In genomic region chr2:223947711-223948205, GRCh38 we compare ENCODE assay signal across 12 cellular contexts. TPM values are rescaled to one million over a fixed set of nuclear protein-coding genes. Genes with fewer than 3 reads are reported as not detected.
DNase-seq lines count a peak whose midpoint lies in the region; ATAC-seq and TF ChIP-seq lines count a peak whose summit lies in the region.
"Had no signal": no experiment of that assay in that cellular context is flagged by ENCODE, and none has a peak within 500 bp of the region (broad histone marks: within the 10 kb centered on the region; RNA-seq: fewer than 3 reads in every experiment).

No MANE protein-coding gene starts in this region.

- H2BK5ac ChIP-seq in H9 (ENCODE audit: insufficient read length, low read length) (no peak overlapping the region), mesenchymal stem cell (ENCODE audit: low read depth, low read length, poor library complexity, severe bottlenecking) (no peak overlapping the region)

- H3K9ac ChIP-seq in DND-41 (ENCODE audit: low read depth, low read length), result no peak overlapping the region
- no peak overlapping the region for H3K9ac ChIP-seq in H9 (ENCODE audit: extremely low read depth, insufficient read length, low read length)
- no peak overlapping the region for H3K9ac ChIP-seq in mesenchymal stem cell (ENCODE audit: low read length)
- H3K9ac ChIP-seq: GM23248 had no signal

- H3K27me3 ChIP-seq in DND-41 (ENCODE audit: insufficient read depth, low read length, poor library complexity), result no peaks in the 10 kb centered on the region
- H3K27me3 ChIP-seq in H9 (ENCODE audit: insufficient read depth, low read length), result no peaks in the 10 kb centered on the region
- no peaks in the 10 kb centered on the region for H3K27me3 ChIP-seq in mesenchymal stem cell (ENCODE audit: control insufficient read depth in 1 of 2, insufficient read depth in 1 of 2, low read length in 2 of 2)
- H3K27me3 ChIP-seq: left lung had no signal

- H3K9me3 ChIP-seq in DND-41 (ENCODE audit: insufficient read depth, low read length, severe bottlenecking), result no peaks in the 10 kb centered on the region
- no peaks in the 10 kb centered on the region for H3K9me3 ChIP-seq in H9 (ENCODE audit: control insufficient read depth, low read depth, low read length)
- H3K9me3 ChIP-seq in mesenchymal stem cell (ENCODE audit: control insufficient read depth, low read length), result no peaks in the 10 kb centered on the region
- H3K9me3 ChIP-seq: left lung had no signal

- peaks cover 2 to 5% (median 3%) of the 10 kb centered on the region in 3 experiments for H3K36me3 Mint-ChIP-seq in H9 (ENCODE audit: insufficient read depth in 1 of 3, low read depth in 3 of 3)
- peaks cover 10% of the 10 kb centered on the region for H3K36me3 Mint-ChIP-seq in activated T-helper 1 cell treated with anti-CD3 and anti-CD28 coated beads, Interleukin-12 subunit alpha, Interleukin-12 subunit beta, Interleukin-2, Interleukin-4 antibody, amounts not matched to agents 30 ng/mL and 10 ng/mL and 1 ng/mL, durations not matched to agents 14 hours and 24 hours and 36 hours (ENCODE audit: low read depth)

- H3K4ac ChIP-seq in H9 (ENCODE audit: low read depth, low read length) (no peak overlapping the region), mesenchymal stem cell (ENCODE audit: low read depth in 1 of 2, low read length in 2 of 2) (no peak overlapping the region)

- H3K4me1 Mint-ChIP-seq in H9, result peaks cover 51 to 62% of the 10 kb centered on the region in 2 experiments
- peaks cover 72% of the 10 kb centered on the region for H3K4me1 Mint-ChIP-seq in activated T-helper 1 cell treated with anti-CD3 and anti-CD28 coated beads, Interleukin-12 subunit alpha, Interleukin-12 subunit beta, Interleukin-2, Interleukin-4 antibody, amounts not matched to agents 30 ng/mL and 10 ng/mL and 1 ng/mL, durations not matched to agents 14 hours and 24 hours and 36 hours (ENCODE audit: low read depth)

- H3K36me3 ChIP-seq in DND-41 (ENCODE audit: insufficient read depth, low read length), result no peaks in the 10 kb centered on the region; the same call in 1 of the 2 replicates
- H3K36me3 ChIP-seq in mesenchymal stem cell (ENCODE audit: control insufficient read depth in 1 of 2, insufficient read depth in 2 of 2, low read depth in 1 of 2, low read length in 2 of 2), result no peaks in the 10 kb centered on the region
- H3K36me3 ChIP-seq: left lung had no signal

- no peak overlapping the region for H2BK20ac ChIP-seq in H9 (ENCODE audit: low read depth, low read length, poor library complexity, severe bottlenecking)

- no peak overlapping the region for H3K56ac ChIP-seq in H9 (ENCODE audit: insufficient read length, low read depth, low read length)

- H3K27me3 Mint-ChIP-seq in H9 (ENCODE audit: low read depth), result peaks cover 2% of the 10 kb centered on the region
- H3K27me3 Mint-ChIP-seq in activated T-helper 1 cell treated with anti-CD3 and anti-CD28 coated beads, Interleukin-12 subunit alpha, Interleukin-12 subunit beta, Interleukin-2, Interleukin-4 antibody, amounts not matched to agents 30 ng/mL and 10 ng/mL and 1 ng/mL, durations not matched to agents 14 hours and 24 hours and 36 hours (ENCODE audit: insufficient read depth), result no peaks in the 10 kb centered on the region

- H2AFZ ChIP-seq in DND-41 (ENCODE audit: low read depth, low read length), result peak overlapping the region; percentile 25; the same call in 1 of the 2 replicates
- H2AFZ ChIP-seq in H9 (ENCODE audit: low read length), result peak overlapping the region; percentile 9
- no peak overlapping the region for H2AFZ ChIP-seq in mesenchymal stem cell (ENCODE audit: low read depth, low read length)
- H2AFZ ChIP-seq: GM23248 had no signal

- ATAC-seq in DND-41 (ENCODE audit: insufficient read depth, low read depth), result no peak
- no peak for ATAC-seq in HG02678 (IDR thresholded peaks at IDR 0.05; ENCODE audit: unreplicated experiment)
- ATAC-seq: left lung had no signal

- no peak overlapping the region for H3K18ac ChIP-seq in H9 (ENCODE audit: insufficient read length, low read depth, low read length)
- H3K18ac ChIP-seq in mesenchymal stem cell (ENCODE audit: low read depth in 1 of 2, low read length in 2 of 2), result peak overlapping the region in 1 of 2 experiments; percentile 37

- H4K20me1 ChIP-seq in DND-41 (ENCODE audit: insufficient read depth, low read length) (no peaks in the 10 kb centered on the region), H9 (ENCODE audit: control insufficient read depth, insufficient read depth, insufficient read length) (no peaks in the 10 kb centered on the region)

- H3K23ac ChIP-seq in H9 (ENCODE audit: insufficient read length, low read depth, low read length) (no peak overlapping the region), mesenchymal stem cell (ENCODE audit: low read length in 2 of 2) (no peak overlapping the region)

- no peaks in the 10 kb centered on the region; a peak in 1 of 5 replicates for H3K9me3 Mint-ChIP-seq in H9
- H3K9me3 Mint-ChIP-seq in activated T-helper 1 cell treated with anti-CD3 and anti-CD28 coated beads, Interleukin-12 subunit alpha, Interleukin-12 subunit beta, Interleukin-2, Interleukin-4 antibody, amounts not matched to agents 30 ng/mL and 10 ng/mL and 1 ng/mL, durations not matched to agents 14 hours and 24 hours and 36 hours, result no peaks in the 10 kb centered on the region

- H3K27ac ChIP-seq in DND-41 (ENCODE audit: low read length) (no peak overlapping the region), H9 (ENCODE audit: insufficient read length, low read depth, low read length) (no peak overlapping the region), mesenchymal stem cell (ENCODE audit: low read length, poor library complexity, severe bottlenecking) (no peak overlapping the region)
- H3K27ac ChIP-seq: GM23248, left lung had no signal

- H2BK15ac ChIP-seq in H9 (ENCODE audit: low read depth, low read length), result no peak overlapping the region
- no peak overlapping the region for H2BK15ac ChIP-seq in mesenchymal stem cell (ENCODE audit: low read depth, poor library complexity, severe bottlenecking)

- DNase-seq in DND-41 (no peak), H9 (no peak), mesenchymal stem cell (no peak), GDM1 (lab: John Stamatoyannopoulos, UW) (no peak), NCI-H1436 (lab: John Stamatoyannopoulos, UW) (no peak)
- no peak for DNase-seq in activated T-helper 1 cell treated with anti-CD3 and anti-CD28 coated beads, Interleukin-12 subunit alpha, Interleukin-12 subunit beta, Interleukin-2, Interleukin-4 antibody, amounts not matched to agents 30 ng/mL and 10 ng/mL and 1 ng/mL, durations not matched to agents 14 hours and 24 hours and 36 hours (ENCODE audit: low spot score)
- DNase-seq: activated CD4-positive, CD25-positive, alpha-beta regulatory T cell treated with anti-CD3 and anti-CD28 coated beads, Interleukin-2, amount 50 U/mL, for 72 hours; activated gamma-delta T cell treated with Interleukin-2 at 50 U/mL for 16 hours; GM23248; left lung; OCI-M1 had no signal

- H3K79me2 ChIP-seq in DND-41 (ENCODE audit: insufficient read depth, low read length) (peaks cover 23% of the 10 kb centered on the region), H9 (ENCODE audit: insufficient read depth, low read length) (peaks cover 5% of the 10 kb centered on the region; the same call in 1 of the 2 replicates)

- no peak overlapping the region for H3T11ph ChIP-seq in H9 (ENCODE audit: low read length)

- H3K79me1 ChIP-seq in H9 (ENCODE audit: insufficient read depth, low read depth, low read length, poor library complexity, severe bottlenecking), result no peaks in the 10 kb centered on the region
- H3K79me1 ChIP-seq in mesenchymal stem cell (replicated peaks; ENCODE audit: low read length, poor library complexity, severe bottlenecking), result peaks cover 2% of the 10 kb centered on the region

- H4K5ac ChIP-seq in H9 (ENCODE audit: insufficient read length, low read depth, low read length), result no peak overlapping the region

- no peak overlapping the region for H3K14ac ChIP-seq in H9 (ENCODE audit: insufficient read depth, low read length)
- no peak overlapping the region for H3K14ac ChIP-seq in mesenchymal stem cell (ENCODE audit: low read length in 2 of 2)

- TF ChIP-seq CTCF in DND-41 (IDR thresholded peaks at IDR 0.05; ENCODE audit: borderline replicate concordance, extremely low read depth, low read length, poor library complexity, severe bottlenecking) (no peak), H9 (conservative IDR thresholded peaks at IDR 0.05) (no peak)

- no peak overlapping the region for H3K4me3 Mint-ChIP-seq in H9
- H3K4me3 Mint-ChIP-seq in activated T-helper 1 cell treated with anti-CD3 and anti-CD28 coated beads, Interleukin-12 subunit alpha, Interleukin-12 subunit beta, Interleukin-2, Interleukin-4 antibody, amounts not matched to agents 30 ng/mL and 10 ng/mL and 1 ng/mL, durations not matched to agents 14 hours and 24 hours and 36 hours, result no peak overlapping the region

- no peak overlapping the region for H2AK5ac ChIP-seq in H9 (ENCODE audit: insufficient read length, low read length)
- H2AK5ac ChIP-seq in mesenchymal stem cell (ENCODE audit: low read length, severe bottlenecking), result peak overlapping the region; percentile 51

- H3K27ac Mint-ChIP-seq in H9, result peak overlapping the region in 2 of 3 experiments; percentile 1 to 80; a peak in 4 of 7 replicates
- peak overlapping the region; percentile 14 for H3K27ac Mint-ChIP-seq in activated T-helper 1 cell treated with anti-CD3 and anti-CD28 coated beads, Interleukin-12 subunit alpha, Interleukin-12 subunit beta, Interleukin-2, Interleukin-4 antibody, amounts not matched to agents 30 ng/mL and 10 ng/mL and 1 ng/mL, durations not matched to agents 14 hours and 24 hours and 36 hours

- WGBS in H9 (ENCODE audit: extremely low coverage, insufficient read length, low lambda C conversion rate), result no CpG with 5 or more reads among the region's 5 CpGs
- 41% methylated on average over 5 of the region's 5 CpGs for WGBS in mesenchymal stem cell

- H4K8ac ChIP-seq in H9 (replicated peaks; ENCODE audit: insufficient read length, low read depth, low read length) (no peak overlapping the region), mesenchymal stem cell (ENCODE audit: low read length) (no peak overlapping the region)

- H3K4me2 ChIP-seq in DND-41 (ENCODE audit: insufficient read depth, low read length) (no peak overlapping the region), H9 (ENCODE audit: insufficient read depth, insufficient read length, low read length) (no peak overlapping the region), mesenchymal stem cell (ENCODE audit: low read length, poor library complexity, severe bottlenecking) (no peak overlapping the region)

- H2BK12ac ChIP-seq in H9 (ENCODE audit: insufficient read length, low read depth, low read length), result no peak overlapping the region
- peak overlapping the region in 1 of 2 experiments; percentile 24 for H2BK12ac ChIP-seq in mesenchymal stem cell (ENCODE audit: low read length in 2 of 2)

- H3K4me1 ChIP-seq in DND-41 (ENCODE audit: insufficient read depth, low read length), result peaks cover 25% of the 10 kb centered on the region
- H3K4me1 ChIP-seq in H9 (ENCODE audit: insufficient read depth, low read length), result peaks cover 12% of the 10 kb centered on the region
- H3K4me1 ChIP-seq in mesenchymal stem cell (ENCODE audit: control insufficient read depth, insufficient read depth, low read depth, low read length), result peaks cover 2% of the 10 kb centered on the region

- H3K4me3 ChIP-seq in DND-41 (ENCODE audit: low read depth in 1 of 2, low read length in 2 of 2) (no peak overlapping the region), mesenchymal stem cell (ENCODE audit: insufficient read depth in 1 of 2, low read depth in 1 of 2, low read length in 2 of 2) (no peak overlapping the region)
- H3K4me3 ChIP-seq: GM23248, left lung had no signal

- H3K23me2 ChIP-seq in H9 (ENCODE audit: insufficient read length, low read depth, low read length, poor library complexity, severe bottlenecking), result peaks cover 2% of the 10 kb centered on the region

- intact Hi-C loops in activated T-helper 1 cell treated with anti-CD3 and anti-CD28 coated beads, Interleukin-12 subunit alpha, Interleukin-12 subunit beta, Interleukin-2, Interleukin-4 antibody, amounts not matched to agents 30 ng/mL and 10 ng/mL and 1 ng/mL, durations not matched to agents 14 hours and 24 hours and 36 hours (cut with micrococcal nuclease), result loop anchor here (10.0 kb wide), 1 partner anchor 253 kb away; no protein-coding TSS in a partner anchor

- no peak overlapping the region for H4K91ac ChIP-seq in H9 (ENCODE audit: insufficient read length, low read depth, low read length)
- no peak overlapping the region for H4K91ac ChIP-seq in mesenchymal stem cell (ENCODE audit: low read length)

- H2BK120ac ChIP-seq in H9 (ENCODE audit: low read depth, low read length, poor library complexity, severe bottlenecking) (no peak overlapping the region), mesenchymal stem cell (ENCODE audit: low read depth, low read length) (no peak overlapping the region)

RNA-seq across cellular contexts. Expression of gene WDFY1, which starts 2.6 kb away (rescaled TPM):
- total RNA-seq in H9 (2021), result 54.1 and 55.7 TPM in 2 replicates
- total RNA-seq in activated T-helper 1 cell treated with anti-CD3 and anti-CD28 coated beads, Interleukin-12 subunit alpha, Interleukin-12 subunit beta, Interleukin-2, Interleukin-4 antibody, amounts not matched to agents 30 ng/mL and 10 ng/mL and 1 ng/mL, durations not matched to agents 14 hours and 24 hours and 36 hours, result 17.9 and 21.8 TPM in 2 replicates
- 40.3 TPM for polyA plus RNA-seq in mesenchymal stem cell (2013, experiment 1 of 2)
- 39.9 TPM for polyA plus RNA-seq in mesenchymal stem cell (2013, experiment 2 of 2)

RNA-seq across cellular contexts. Expression of gene MRPL44, which starts 9.5 kb away (rescaled TPM):
- 46.1 and 47.8 TPM in 2 replicates for total RNA-seq in H9 (2021)
- 32.7 and 35.0 TPM in 2 replicates for total RNA-seq in activated T-helper 1 cell treated with anti-CD3 and anti-CD28 coated beads, Interleukin-12 subunit alpha, Interleukin-12 subunit beta, Interleukin-2, Interleukin-4 antibody, amounts not matched to agents 30 ng/mL and 10 ng/mL and 1 ng/mL, durations not matched to agents 14 hours and 24 hours and 36 hours
- polyA plus RNA-seq in mesenchymal stem cell (2013, experiment 1 of 2), result 22.5 TPM
- 21.7 TPM for polyA plus RNA-seq in mesenchymal stem cell (2013, experiment 2 of 2)
